ENCODE assay signal across 9 cellular contexts in genomic region chr19:16247353-16248182, GRCh38. TPM values are rescaled to one million over a fixed set of nuclear protein-coding genes. Genes with fewer than 3 reads are reported as not detected.
DNase-seq lines count a peak whose midpoint lies in the region; ATAC-seq, FAIRE-seq and TF ChIP-seq lines count a peak whose summit lies in the region.
"Had no signal": no experiment of that assay in that cellular context is flagged by ENCODE, and none has a peak within 500 bp of the region (broad histone marks: within the 10 kb centered on the region; RNA-seq: fewer than 3 reads in every experiment).

No MANE protein-coding gene starts in this region.

- peak; percentile 85 for DNase-seq in NAMALWA (ENCODE audit: low spot score)
- DNase-seq in T-helper 1 cell = peak; percentile 56 to 81 (median 73)
- peak; percentile 64 for DNase-seq in activated naive CD8-positive, alpha-beta T cell treated with anti-CD3 and anti-CD28 coated beads, Interleukin-2, amount 50 U/mL, for 16 hours (ENCODE audit: low read depth, low spot score)
- DNase-seq in Right ventricle myocardium superior = peak; percentile 94
- DNase-seq in progenitor cell of endocrine pancreas (ENCODE audit: low spot score, unreplicated experiment) = peak; percentile 88
- DNase-seq in uterus = peak; percentile 89 to 90

- peak overlapping the region in 1 of 2 donors; percentile 11 for H3K27ac ChIP-seq in uterus

- no peaks in the 10 kb centered on the region for H3K27me3 ChIP-seq in uterus

- H3K27me3 Mint-ChIP-seq in progenitor cell of endocrine pancreas = peaks cover 4% of the 10 kb centered on the region

- H3K4me3 Mint-ChIP-seq in progenitor cell of endocrine pancreas (ENCODE audit: low read depth) = no peak overlapping the region

- peak in 1 of 2 donors; percentile 29 for TF ChIP-seq POLR2A in uterus (IDR thresholded peaks at IDR 0.05)

- no peak overlapping the region for H3K27ac Mint-ChIP-seq in progenitor cell of endocrine pancreas

- peak; percentile 39 for FAIRE-seq in G401.6 (lab: Jason Lieb, UNC)
- FAIRE-seq: islet of Langerhans had no signal

- no peak overlapping the region for H3K4me3 ChIP-seq in uterus

- no peaks in the 10 kb centered on the region for H3K36me3 ChIP-seq in uterus

- TF ChIP-seq CTCF in progenitor cell of endocrine pancreas (IDR thresholded peaks at IDR 0.05; ENCODE audit: unreplicated experiment) (peak; percentile 89), uterus (IDR thresholded peaks at IDR 0.05) (peak; percentile 93 to 99 (median 96))

- no peaks in the 10 kb centered on the region for H3K9me3 ChIP-seq in uterus

- no peaks in the 10 kb centered on the region for H3K36me3 Mint-ChIP-seq in progenitor cell of endocrine pancreas (ENCODE audit: insufficient read depth)

- H3K9me3 Mint-ChIP-seq in progenitor cell of endocrine pancreas (ENCODE audit: low read depth) = no peaks in the 10 kb centered on the region

- no peaks in the 10 kb centered on the region for H3K4me1 ChIP-seq in uterus

- intact Hi-C loops in Right ventricle myocardium superior (cut with DNase I) (loop anchor here (2.0 kb wide), 1 partner anchor 135 kb away; no protein-coding TSS in a partner anchor), uterus (cut with DNase I; ENCODE audit: low total_unique reads) (no loop called here)

- ATAC-seq in Right ventricle myocardium superior (ENCODE audit: poor library complexity) = peak; percentile 97
- ATAC-seq in GM19455 (IDR thresholded peaks at IDR 0.05; ENCODE audit: unreplicated experiment) = no peak

- no peaks in the 10 kb centered on the region for H3K4me1 Mint-ChIP-seq in progenitor cell of endocrine pancreas (ENCODE audit: low read depth)

RNA-seq across cellular contexts. Expression of gene AP1M1, which starts 49.9 kb away (rescaled TPM):
- total RNA-seq in Right ventricle myocardium superior (35.6 TPM), progenitor cell of endocrine pancreas (47.4 and 51.8 TPM in 2 replicates), uterus (10 to 100 TPM; 21.2 to 80.9 (median 32.7) TPM)
